In the genomic region with DNA sequence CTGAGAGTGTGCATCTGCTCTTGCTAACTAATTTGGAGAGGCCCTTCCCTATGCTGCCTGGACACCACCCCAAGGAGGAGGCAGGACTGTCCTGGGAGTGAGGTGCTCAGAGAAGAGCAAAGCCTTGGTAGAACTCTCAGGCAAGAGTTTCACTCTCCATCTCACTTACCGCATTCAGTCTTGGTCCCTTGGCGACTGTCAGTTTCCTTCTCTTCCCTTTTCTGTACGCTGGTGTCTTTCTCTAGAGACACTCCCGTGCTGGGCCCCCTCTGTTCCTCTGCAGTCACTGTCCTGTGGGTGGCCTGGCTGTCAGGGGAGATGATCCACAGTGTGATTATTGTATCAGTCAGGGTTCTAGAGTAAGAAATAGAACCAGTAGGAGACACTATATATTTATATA, we compare ENCODE assay signal across 10 cellular contexts. TPM values are rescaled to one million over a fixed set of nuclear protein-coding genes. Genes with fewer than 3 reads are reported as not detected.
DNase-seq lines count a peak whose midpoint lies in the region; ATAC-seq, FAIRE-seq and TF ChIP-seq lines count a peak whose summit lies in the region.
"Had no signal": no experiment of that assay in that cellular context is flagged by ENCODE, and none has a peak within 500 bp of the region (broad histone marks: within the 10 kb centered on the region; RNA-seq: fewer than 3 reads in every experiment).

No MANE protein-coding gene starts in this region.

- H4K20me1 ChIP-seq in HepG2 (ENCODE audit: insufficient read depth, low read length): peaks cover 13% of the 10 kb centered on the region

- no peak for FAIRE-seq in HepG2 (lab: Jason Lieb, UNC)
- FAIRE-seq: HTR-8/SVneo had no signal

- H3K9me3 ChIP-seq in liver (ENCODE audit: control insufficient read depth in 4 of 4, low read length in 3 of 4) (no peaks in the 10 kb centered on the region), HepG2 (ENCODE audit: low read length) (no peaks in the 10 kb centered on the region), upper lobe of right lung (no peaks in the 10 kb centered on the region)

- 82% methylated on average over 4 of the region's 4 CpGs for WGBS in liver
- WGBS in HepG2 (ENCODE audit: low lambda C conversion rate): 96% methylated on average over 4 of the region's 4 CpGs

- H3K36me3 ChIP-seq in liver (ENCODE audit: control insufficient read depth in 4 of 4, insufficient read depth in 3 of 4, low read depth in 1 of 4, low read length in 3 of 4) (no peaks in the 10 kb centered on the region), HepG2 (replicated peaks in 1 of 2; ENCODE audit: control insufficient read depth in 1 of 2, insufficient read depth in 2 of 2, low read length in 2 of 2) (no peaks in the 10 kb centered on the region), upper lobe of right lung (no peaks in the 10 kb centered on the region)

- TF ChIP-seq CTCF in liver (IDR thresholded peaks at IDR 0.05; ENCODE audit: low read depth, low read length, missing input control): no peak
- no peak for TF ChIP-seq CTCF in HepG2 (CRISPR knock-in tag; IDR thresholded peaks at IDR 0.05)
- no peak for TF ChIP-seq CTCF in upper lobe of right lung (IDR thresholded peaks at IDR 0.05)

- H2AFZ ChIP-seq in HepG2 (ENCODE audit: low read length): no peak overlapping the region

- DNase-seq in HepG2 (ENCODE audit: low spot score) (no peak), upper lobe of right lung (no peak), 8988T (no peak), NCI-H1092 (lab: John Stamatoyannopoulos, UW) (no peak), HK-2 (ENCODE audit: unreplicated experiment) (no peak)
- no peak for DNase-seq in activated CD4-positive, alpha-beta memory T cell treated with anti-CD3 and anti-CD28 coated beads, Interleukin-2, amount 10 ng/mL, durations not matched to agents 7 days and 5 days

- H3K4me3 ChIP-seq in liver (ENCODE audit: low read depth in 1 of 3, low read length in 3 of 3) (no peak overlapping the region), HepG2 (replicated peaks in 1 of 3; ENCODE audit: insufficient read depth in 1 of 3, low read depth in 2 of 3, low read length in 3 of 3) (no peak overlapping the region), upper lobe of right lung (no peak overlapping the region)

- TF ChIP-seq EP300 in HepG2 (IDR thresholded peaks at IDR 0.05; ENCODE audit: low read depth in 2 of 2, low read length in 2 of 2) (no peak), HepG2 (CRISPR knock-in tag; IDR thresholded peaks at IDR 0.05; ENCODE audit: borderline replicate concordance) (no peak)

- peak overlapping the region; percentile 58 for H3K27ac Mint-ChIP-seq in activated CD4-positive, alpha-beta memory T cell treated with anti-CD3 and anti-CD28 coated beads, Interleukin-2, amount 10 ng/mL, durations not matched to agents 7 days and 5 days

- H3K9ac ChIP-seq in liver (ENCODE audit: low read depth in 1 of 2, low read length in 2 of 2): no peak overlapping the region
- no peak overlapping the region for H3K9ac ChIP-seq in HepG2 (ENCODE audit: insufficient read depth, low read depth, low read length)

- peaks cover 3% of the 10 kb centered on the region for H3K79me2 ChIP-seq in HepG2 (ENCODE audit: insufficient read depth, low read length)

- H3K27ac ChIP-seq in liver (ENCODE audit: low read depth in 1 of 2, low read length in 2 of 2) (peak overlapping the region; percentile 9 to 23), HepG2 (ENCODE audit: extremely low read length, insufficient read depth, low read length) (no peak overlapping the region), upper lobe of right lung (peak overlapping the region; percentile 87)
- H3K27ac ChIP-seq: C4-2B had no signal

- peaks cover 10 to 28% (median 13%) of the 10 kb centered on the region in 4 donors for H3K4me1 ChIP-seq in liver (ENCODE audit: control insufficient read depth in 4 of 4, insufficient read depth in 4 of 4, low read length in 3 of 4)
- peaks cover 44% of the 10 kb centered on the region for H3K4me1 ChIP-seq in HepG2 (ENCODE audit: insufficient read depth, low read length)
- peaks cover 68% of the 10 kb centered on the region for H3K4me1 ChIP-seq in upper lobe of right lung

- CTCF ChIA-PET in HepG2 (lab: Yijun Ruan, JAX; ENCODE audit: low intra/inter-chr PET ratio, low total read pairs): no interaction called here
- CTCF ChIA-PET in activated CD4-positive, alpha-beta memory T cell treated with anti-CD3 and anti-CD28 coated beads, Interleukin-2, amount 10 ng/mL, durations not matched to agents 7 days and 5 days (lab: Charles Lee): interaction anchor here (0.7 kb wide), 1 partner anchor 8 kb away, joined by 4 read pairs; no protein-coding TSS in a partner anchor

- H3K4me2 ChIP-seq in HepG2 (ENCODE audit: low read depth, low read length): no peak overlapping the region

- peaks cover 43% of the 10 kb centered on the region for H3K4me1 Mint-ChIP-seq in activated CD4-positive, alpha-beta memory T cell treated with anti-CD3 and anti-CD28 coated beads, Interleukin-2, amount 10 ng/mL, durations not matched to agents 7 days and 5 days

- H3K27me3 Mint-ChIP-seq in activated CD4-positive, alpha-beta memory T cell treated with anti-CD3 and anti-CD28 coated beads, Interleukin-2, amount 10 ng/mL, durations not matched to agents 7 days and 5 days: no peaks in the 10 kb centered on the region

- POLR2A ChIA-PET in HepG2 (lab: Yijun Ruan, JAX): no interaction called here
- POLR2A ChIA-PET in activated CD4-positive, alpha-beta memory T cell treated with anti-CD3 and anti-CD28 coated beads, Interleukin-2, amount 10 ng/mL, durations not matched to agents 7 days and 5 days (lab: Charles Lee): no interaction called here

- no peak for TF ChIP-seq RAD21 in liver (IDR thresholded peaks at IDR 0.05)
- TF ChIP-seq RAD21 in HepG2 (CRISPR knock-in tag; IDR thresholded peaks at IDR 0.05): no peak

- ATAC-seq in HepG2 (no peak), HG03103 (IDR thresholded peaks at IDR 0.05; ENCODE audit: low read depth, unreplicated experiment) (peak; percentile 35), upper lobe of right lung (no peak)

- TF ChIP-seq POLR2A in HepG2 (IDR thresholded peaks at IDR 0.05; ENCODE audit: insufficient read depth in 1 of 2, low read depth in 2 of 2, low read length in 2 of 2): no peak

- H3K36me3 Mint-ChIP-seq in activated CD4-positive, alpha-beta memory T cell treated with anti-CD3 and anti-CD28 coated beads, Interleukin-2, amount 10 ng/mL, durations not matched to agents 7 days and 5 days (ENCODE audit: low read depth): no peaks in the 10 kb centered on the region

- no TSS peak for BruUV-seq in HepG2 (replicated peaks; lab: Mats Ljungman, UMichigan)

- in situ Hi-C loops in HepG2 (cut with HindIII; ENCODE audit: extremely low pct_ligation_motif_present, low pct_unique_long_range_greater_than_20kb): no loop called here

- intact Hi-C loops in HepG2 (cut with micrococcal nuclease; ENCODE audit: unreplicated experiment): no loop called here
- intact Hi-C loops in upper lobe of right lung (cut with DNase I): no loop called here

- H3K9me3 Mint-ChIP-seq in activated CD4-positive, alpha-beta memory T cell treated with anti-CD3 and anti-CD28 coated beads, Interleukin-2, amount 10 ng/mL, durations not matched to agents 7 days and 5 days: no peaks in the 10 kb centered on the region

- H3K27me3 ChIP-seq in liver (ENCODE audit: control insufficient read depth in 4 of 4, insufficient read depth in 4 of 4, low read length in 3 of 4) (no peaks in the 10 kb centered on the region), HepG2 (ENCODE audit: control insufficient read depth in 1 of 2, insufficient read depth in 2 of 2, low read length in 2 of 2) (no peaks in the 10 kb centered on the region), upper lobe of right lung (no peaks in the 10 kb centered on the region)

- H3K4me3 Mint-ChIP-seq in activated CD4-positive, alpha-beta memory T cell treated with anti-CD3 and anti-CD28 coated beads, Interleukin-2, amount 10 ng/mL, durations not matched to agents 7 days and 5 days: no peak overlapping the region

RNA-seq across cellular contexts. Expression of a gene that starts 44.0 kb away (rescaled TPM):
- total RNA-seq in liver (100 to 1,000 TPM; 149 to 318 TPM), HepG2 (2016; rRNA removed; fragmentation: Illumina TruSeq; extraction: Trizol) (120 and 121 TPM in 2 replicates), upper lobe of right lung (43.1 TPM)
- polyA plus RNA-seq in liver (100 to 1,000 TPM; 278 to 339 TPM), HepG2 (2011; rRNA removed) (132 and 145 TPM in 2 replicates)
- 37.5 and 39.4 TPM in 2 replicates for total RNA-seq in HepG2 (2016; cell fraction: cytosol; rRNA removed; fragmentation: Illumina TruSeq; extraction: Trizol; ENCODE audit: low read depth)
- 108 and 124 TPM in 2 replicates for total RNA-seq in HepG2 (2016; cell fraction: insoluble cytoplasmic fraction; rRNA removed; fragmentation: Illumina TruSeq; extraction: Trizol)
- 87.3 and 98.2 TPM in 2 replicates for total RNA-seq in HepG2 (2016; cell fraction: membrane; rRNA removed; fragmentation: Illumina TruSeq; extraction: Trizol)
- total RNA-seq in HepG2 (2016; cell fraction: nucleus; rRNA removed; fragmentation: Illumina TruSeq; extraction: Trizol): 50.6 and 54.5 TPM in 2 replicates
- polyA plus RNA-seq in HepG2 (2011; cell fraction: cytosol; rRNA removed): 85.2 and 137 TPM in 2 replicates
- polyA plus RNA-seq in HepG2 (2011; cell fraction: nucleus; rRNA removed): 62.9 and 78.0 TPM in 2 replicates
- 57.4 and 73.4 TPM in 2 replicates for polyA plus RNA-seq in HepG2 (2012)
- polyA plus RNA-seq in HepG2 (2016; cell fraction: cytosol; fragmentation: Illumina TruSeq; extraction: Trizol; ENCODE audit: low read depth): 63.2 and 73.9 TPM in 2 replicates
- polyA plus RNA-seq in HepG2 (2016; cell fraction: insoluble cytoplasmic fraction; fragmentation: Illumina TruSeq; extraction: Trizol; ENCODE audit: low read depth): 130 and 145 TPM in 2 replicates
- polyA plus RNA-seq in HepG2 (2016; cell fraction: membrane; fragmentation: Illumina TruSeq; extraction: Trizol; ENCODE audit: low read depth): 84.9 and 106 TPM in 2 replicates
- 97.9 and 110 TPM in 2 replicates for polyA plus RNA-seq in HepG2 (2016; cell fraction: nucleus; fragmentation: Illumina TruSeq; extraction: Trizol; ENCODE audit: insufficient read depth, low read depth)
- 34.4 and 160 TPM in 2 replicates for polyA minus RNA-seq in HepG2 (2011; rRNA and poly(A)+ RNA removed; ENCODE audit: low replicate concordance)
- 67.1 and 76.1 TPM in 2 replicates for polyA minus RNA-seq in HepG2 (2011; cell fraction: cytosol; rRNA and poly(A)+ RNA removed)
- polyA minus RNA-seq in HepG2 (2011; cell fraction: nucleus; rRNA and poly(A)+ RNA removed): 14.7 and 18.4 TPM in 2 replicates
- 100 to 1,000 TPM; 218 to 224 TPM for total RNA-seq in activated CD4-positive, alpha-beta memory T cell treated with anti-CD3 and anti-CD28 coated beads, Interleukin-2, amount 10 ng/mL, durations not matched to agents 7 days and 5 days

RNA-seq across cellular contexts. Expression of a gene that starts 57.2 kb away (rescaled TPM):
- total RNA-seq in liver: 10 to 100 TPM in 1 of 2 donors, 1 to 10 TPM in 1; 5.4 to 15.3 TPM
- polyA plus RNA-seq in liver: 1 to 10 TPM; 1.9 to 5.3 TPM
- total RNA-seq in HepG2 (2016; rRNA removed; fragmentation: Illumina TruSeq; extraction: Trizol): 15.0 and 20.6 TPM in 2 replicates
- total RNA-seq in HepG2 (2016; cell fraction: cytosol; rRNA removed; fragmentation: Illumina TruSeq; extraction: Trizol; ENCODE audit: low read depth): 7.6 and 7.9 TPM in 2 replicates
- total RNA-seq in HepG2 (2016; cell fraction: insoluble cytoplasmic fraction; rRNA removed; fragmentation: Illumina TruSeq; extraction: Trizol): 12.0 and 18.4 TPM in 2 replicates
- total RNA-seq in HepG2 (2016; cell fraction: membrane; rRNA removed; fragmentation: Illumina TruSeq; extraction: Trizol): 15.9 and 16.0 TPM in 2 replicates
- total RNA-seq in HepG2 (2016; cell fraction: nucleus; rRNA removed; fragmentation: Illumina TruSeq; extraction: Trizol): 9.6 and 12.6 TPM in 2 replicates
- polyA plus RNA-seq in HepG2 (2011; rRNA removed): 4.7 and 5.8 TPM in 2 replicates
- 4.2 and 5.3 TPM in 2 replicates for polyA plus RNA-seq in HepG2 (2011; cell fraction: cytosol; rRNA removed)
- 9.8 and 12.1 TPM in 2 replicates for polyA plus RNA-seq in HepG2 (2011; cell fraction: nucleus; rRNA removed)
- 18.0 and 18.4 TPM in 2 replicates for polyA plus RNA-seq in HepG2 (2012)
- 4.1 and 5.2 TPM in 2 replicates for polyA plus RNA-seq in HepG2 (2016; cell fraction: cytosol; fragmentation: Illumina TruSeq; extraction: Trizol; ENCODE audit: low read depth)
- 18.4 and 27.3 TPM in 2 replicates for polyA plus RNA-seq in HepG2 (2016; cell fraction: insoluble cytoplasmic fraction; fragmentation: Illumina TruSeq; extraction: Trizol; ENCODE audit: low read depth)
- polyA plus RNA-seq in HepG2 (2016; cell fraction: membrane; fragmentation: Illumina TruSeq; extraction: Trizol; ENCODE audit: low read depth): 13.8 and 17.5 TPM in 2 replicates
- 30.8 and 43.0 TPM in 2 replicates for polyA plus RNA-seq in HepG2 (2016; cell fraction: nucleus; fragmentation: Illumina TruSeq; extraction: Trizol; ENCODE audit: insufficient read depth, low read depth)
- polyA minus RNA-seq in HepG2 (2011; rRNA and poly(A)+ RNA removed; ENCODE audit: low replicate concordance): 14.3 and 17.4 TPM in 2 replicates
- 7.8 and 14.2 TPM in 2 replicates for polyA minus RNA-seq in HepG2 (2011; cell fraction: cytosol; rRNA and poly(A)+ RNA removed)
- polyA minus RNA-seq in HepG2 (2011; cell fraction: nucleus; rRNA and poly(A)+ RNA removed): 5.2 and 7.0 TPM in 2 replicates
- total RNA-seq in activated CD4-positive, alpha-beta memory T cell treated with anti-CD3 and anti-CD28 coated beads, Interleukin-2, amount 10 ng/mL, durations not matched to agents 7 days and 5 days: 10 to 100 TPM; 19.4 to 20.7 TPM
- 47.9 TPM for total RNA-seq in upper lobe of right lung
